ENCODE assay signal across 29 cellular contexts in the genomic region with DNA sequence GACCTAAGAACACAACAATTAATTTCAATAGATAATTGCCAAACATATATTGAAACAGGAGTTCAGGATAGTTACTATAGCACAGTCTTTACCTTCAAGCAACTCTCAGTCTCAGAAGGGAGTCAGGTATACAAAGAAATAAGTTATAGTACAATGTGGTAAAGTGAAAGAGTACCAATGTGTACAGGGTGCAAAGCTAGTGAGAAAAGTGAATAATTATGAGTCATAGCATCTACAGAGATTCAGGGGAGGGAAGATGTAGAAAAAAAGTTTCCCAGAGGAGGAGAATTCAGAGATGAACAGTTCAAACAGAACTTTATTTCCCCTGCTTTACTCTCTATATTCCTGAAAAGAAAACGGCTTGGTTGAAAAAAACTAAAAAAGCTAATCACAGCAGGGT. TPM values are rescaled to one million over a fixed set of nuclear protein-coding genes. Genes with fewer than 3 reads are reported as not detected.
DNase-seq lines count a peak whose midpoint lies in the region; FAIRE-seq and TF ChIP-seq lines count a peak whose summit lies in the region.
"Had no signal": no experiment of that assay in that cellular context is flagged by ENCODE, and none has a peak within 500 bp of the region (broad histone marks: within the 10 kb centered on the region; RNA-seq: fewer than 3 reads in every experiment).

No MANE protein-coding gene starts in this region.

- no peak for TF ChIP-seq POLR2A in GM12892 (IDR thresholded peaks at IDR 0.05; ENCODE audit: low read depth, low read length)

- FAIRE-seq in GM12892 (lab: Jason Lieb, UNC), result no peak
- FAIRE-seq: colon, H1, islet of Langerhans had no signal

- DNase-seq in EH (ENCODE audit: low read depth), result peak; percentile 5
- DNase-seq in HT1080 (ENCODE audit: low read depth), result peak; percentile 62
- DNase-seq in amniotic epithelial cell (ENCODE audit: low read depth), result peak; percentile 53
- DNase-seq in kidney tubule cell (ENCODE audit: low spot score), result peak; percentile 5
- no peak for DNase-seq in NCI-H1105 treated with DMSO at 0.1 percent for 48 hours (lab: John Stamatoyannopoulos, UW)
- no peak for DNase-seq in GM12892 (ENCODE audit: insufficient read length)
- no peak for DNase-seq in NCI-H1092 (lab: John Stamatoyannopoulos, UW)
- no peak for DNase-seq in stimulated activated CD4-positive, alpha-beta T cell treated with anti-CD3 and anti-CD28 coated beads, Interleukin-2, amount 100 ng/mL, for 48 hours
- DNase-seq: activated CD4-positive, alpha-beta T cell treated with anti-CD3 and anti-CD28 coated beads, Interleukin-2, amount 50 U/mL, for 4 hours; activated CD8-positive, alpha-beta memory T cell treated with anti-CD3 and anti-CD28 coated beads, Interleukin-2, amount 50 U/mL, for 48 hours; activated naive CD8-positive, alpha-beta T cell treated with anti-CD3 and anti-CD28 coated beads, Interleukin-2, amount 10 ng/mL, durations not matched to agents 7 days and 5 days; brain microvascular endothelial cell; CD4-positive, alpha-beta T cell; effector CD8-positive, alpha-beta T cell; erythroblast; gastrocnemius medialis; GDM1; hypothalamus; mucosa of descending colon; NCI-H187; NCI-H69; nephron progenitor cell; right lobe of liver; stimulated activated naive CD8-positive, alpha-beta T cell treated with anti-CD3 and anti-CD28 coated beads, Interleukin-15, amount 100 ng/mL, for 72 hours; thyroid gland had no signal

RNA-seq across cellular contexts. Expression of a gene that starts 22.7 kb away (rescaled TPM):
- total RNA-seq in HT1080 (2014; rRNA removed; shearing (Covaris generic)), result 0.08 and 0.67 TPM in 2 replicates
- 0.21 and 0.41 TPM in 2 replicates for polyA plus RNA-seq in HT1080 (2015; cell fraction: cytosol; rRNA removed)
- polyA plus RNA-seq in HT1080 (2015; cell fraction: nucleus; rRNA removed), result 0.44 and 0.67 TPM in 2 replicates
- not detected for polyA plus RNA-seq in GM12892 (2012; ENCODE audit: missing spikeins)
- total RNA-seq: activated naive CD8-positive, alpha-beta T cell treated with anti-CD3 and anti-CD28 coated beads, Interleukin-2, amount 10 ng/mL, durations not matched to agents 7 days and 5 days; activated T-helper 2 cell treated with anti-CD3 and anti-CD28 coated beads, Interferon-gamma antibody, Interleukin-2, Interleukin-4, amounts not matched to agents 10 μg/mL and 5 μg/mL and 100 μg/mL, durations not matched to agents 14 hours and 24 hours and 36 hours; CD4-positive, alpha-beta T cell had no signal

Comparison
In these comparisons a context has a peak if more than half of its experiments do, and no peak if none do; other contexts are left out.
1. DNase-seq: peak in EH (single experiment), HT1080 (single experiment), amniotic epithelial cell (single experiment) and kidney tubule cell (single experiment); none in NCI-H1105 treated with DMSO at 0.1 percent for 48 hours (single experiment), GM12892 (single experiment), NCI-H1092 (single experiment) and stimulated activated CD4-positive, alpha-beta T cell treated with anti-CD3 and anti-CD28 coated beads, Interleukin-2, amount 100 ng/mL, for 48 hours (0 of 2).